In genomic region chr15:73972984-73973682, GRCh38 we compare ENCODE assay signal across 8 cellular contexts.
A peak's percentile ranks its signal among the peaks of the same experiment; 100 is the strongest.
DNase-seq lines count a peak whose midpoint lies in the region; ATAC-seq lines count a peak whose summit lies in the region.

No MANE protein-coding gene starts in this region.

- peak; percentile 68 to 74 for DNase-seq in AML-193 (lab: John Stamatoyannopoulos, UW)
- DNase-seq in HAP-1 (ENCODE audit: low spot score in 2 of 2), result peak; percentile 96 to 98
- DNase-seq in NCI-H446 treated with DMSO at 0.1 percent for 48 hours (lab: John Stamatoyannopoulos, UW), result peak; percentile 51
- peak; percentile 74 to 79 for DNase-seq in activated CD4-positive, alpha-beta T cell treated with anti-CD3 and anti-CD28 coated beads for 24 hours (ENCODE audit: low read depth in 2 of 2)
- peak; percentile 84 for DNase-seq in cerebellar cortex (ENCODE audit: low spot score)
- DNase-seq in left kidney (ENCODE audit: low read depth, low spot score), result peak; percentile 95
- peak; percentile 83 to 86 for DNase-seq in stimulated activated CD4-positive, alpha-beta T cell treated with anti-CD3 and anti-CD28 coated beads, Interleukin-2, amount 100 ng/mL, for 24 hours

- no peaks in the 10 kb centered on the region for H3K9me3 ChIP-seq in HAP-1

- no peak for ATAC-seq in HG03039 (IDR thresholded peaks at IDR 0.05; ENCODE audit: unreplicated experiment)

- peaks cover 20% of the 10 kb centered on the region for H3K4me1 ChIP-seq in HAP-1

- 0 out of 2 replicates have a peak overlapping the region, but pooled peaks have one; percentile 1 for H3K4me3 ChIP-seq in HAP-1

- in situ Hi-C loops in HAP-1 (cut with MboI; ENCODE audit: low sequenced_read_pairs), result no loop called here

- no peaks in the 10 kb centered on the region for H3K36me3 ChIP-seq in HAP-1 (replicated peaks)

- peaks cover 16% of the 10 kb centered on the region for H3K27me3 ChIP-seq in HAP-1 (ENCODE audit: low read depth)
